ENCODE assay signal across 1 cellular context in genomic region chr3:196076721-196077120, GRCh38.
TF ChIP-seq lines count a peak whose summit lies in the region.

No MANE protein-coding gene starts in this region.

TF ChIP-seq in GM12878, 131 proteins besides CTCF, POLR2A, EP300 and RAD21:
- TF ChIP-seq MXI1 (IDR thresholded peaks at IDR 0.05; ENCODE audit: low read depth, low read length) (no peak), HDAC2 (IDR thresholded peaks at IDR 0.05) (no peak), SREBF2 (IDR thresholded peaks at IDR 0.05; ENCODE audit: low read length) (no peak), IRF4 (IDR thresholded peaks at IDR 0.05; ENCODE audit: low read depth, low read length) (no peak), USF2 (IDR thresholded peaks at IDR 0.05; ENCODE audit: borderline replicate concordance, low read depth, low read length) (no peak), NR2C2 (IDR thresholded peaks at IDR 0.05; ENCODE audit: borderline replicate concordance, control insufficient read depth, insufficient read length, low read depth) (no peak), CREM (IDR thresholded peaks at IDR 0.05; ENCODE audit: low read depth) (no peak), ZNF384 (IDR thresholded peaks at IDR 0.05; ENCODE audit: borderline replicate concordance, low read depth, low read length) (no peak), WRNIP1 (IDR thresholded peaks at IDR 0.05; ENCODE audit: borderline replicate concordance, low read depth, low read length) (no peak), RAD51 (IDR thresholded peaks at IDR 0.05) (no peak), ZSCAN29 (IDR thresholded peaks at IDR 0.05) (no peak), SUPT20H (IDR thresholded peaks at IDR 0.05; ENCODE audit: borderline replicate concordance, control insufficient read depth, low read depth, low read length) (no peak), E2F4 (IDR thresholded peaks at IDR 0.05; ENCODE audit: low read depth, low read length) (no peak), ATF7 (IDR thresholded peaks at IDR 0.05; ENCODE audit: low read depth) (no peak), HCFC1 (IDR thresholded peaks at IDR 0.05; ENCODE audit: low read length) (no peak), ZNF622 (IDR thresholded peaks at IDR 0.05) (no peak), SREBF1 (IDR thresholded peaks at IDR 0.05; ENCODE audit: low read length) (no peak)
- TF ChIP-seq, protein P1, sequence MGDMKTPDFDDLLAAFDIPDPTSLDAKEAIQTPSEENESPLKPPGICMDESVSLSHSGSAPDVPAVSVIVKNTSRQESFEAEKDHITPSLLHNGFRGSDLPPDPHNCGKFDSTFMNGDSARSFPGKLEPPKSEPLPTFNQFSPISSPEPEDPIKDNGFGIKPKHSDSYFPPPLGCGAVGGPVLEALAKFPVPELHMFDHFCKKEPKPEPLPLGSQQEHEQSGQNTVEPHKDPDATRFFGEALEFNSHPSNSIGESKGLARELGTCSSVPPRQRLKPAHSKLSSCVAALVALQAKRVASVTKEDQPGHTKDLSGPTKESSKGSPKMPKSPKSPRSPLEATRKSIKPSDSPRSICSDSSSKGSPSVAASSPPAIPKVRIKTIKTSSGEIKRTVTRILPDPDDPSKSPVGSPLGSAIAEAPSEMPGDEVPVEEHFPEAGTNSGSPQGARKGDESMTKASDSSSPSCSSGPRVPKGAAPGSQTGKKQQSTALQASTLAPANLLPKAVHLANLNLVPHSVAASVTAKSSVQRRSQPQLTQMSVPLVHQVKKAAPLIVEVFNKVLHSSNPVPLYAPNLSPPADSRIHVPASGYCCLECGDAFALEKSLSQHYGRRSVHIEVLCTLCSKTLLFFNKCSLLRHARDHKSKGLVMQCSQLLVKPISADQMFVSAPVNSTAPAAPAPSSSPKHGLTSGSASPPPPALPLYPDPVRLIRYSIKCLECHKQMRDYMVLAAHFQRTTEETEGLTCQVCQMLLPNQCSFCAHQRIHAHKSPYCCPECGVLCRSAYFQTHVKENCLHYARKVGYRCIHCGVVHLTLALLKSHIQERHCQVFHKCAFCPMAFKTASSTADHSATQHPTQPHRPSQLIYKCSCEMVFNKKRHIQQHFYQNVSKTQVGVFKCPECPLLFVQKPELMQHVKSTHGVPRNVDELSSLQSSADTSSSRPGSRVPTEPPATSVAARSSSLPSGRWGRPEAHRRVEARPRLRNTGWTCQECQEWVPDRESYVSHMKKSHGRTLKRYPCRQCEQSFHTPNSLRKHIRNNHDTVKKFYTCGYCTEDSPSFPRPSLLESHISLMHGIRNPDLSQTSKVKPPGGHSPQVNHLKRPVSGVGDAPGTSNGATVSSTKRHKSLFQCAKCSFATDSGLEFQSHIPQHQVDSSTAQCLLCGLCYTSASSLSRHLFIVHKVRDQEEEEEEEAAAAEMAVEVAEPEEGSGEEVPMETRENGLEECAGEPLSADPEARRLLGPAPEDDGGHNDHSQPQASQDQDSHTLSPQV (IDR thresholded peaks at IDR 0.05), result no peak
- TF ChIP-seq, protein P2, sequence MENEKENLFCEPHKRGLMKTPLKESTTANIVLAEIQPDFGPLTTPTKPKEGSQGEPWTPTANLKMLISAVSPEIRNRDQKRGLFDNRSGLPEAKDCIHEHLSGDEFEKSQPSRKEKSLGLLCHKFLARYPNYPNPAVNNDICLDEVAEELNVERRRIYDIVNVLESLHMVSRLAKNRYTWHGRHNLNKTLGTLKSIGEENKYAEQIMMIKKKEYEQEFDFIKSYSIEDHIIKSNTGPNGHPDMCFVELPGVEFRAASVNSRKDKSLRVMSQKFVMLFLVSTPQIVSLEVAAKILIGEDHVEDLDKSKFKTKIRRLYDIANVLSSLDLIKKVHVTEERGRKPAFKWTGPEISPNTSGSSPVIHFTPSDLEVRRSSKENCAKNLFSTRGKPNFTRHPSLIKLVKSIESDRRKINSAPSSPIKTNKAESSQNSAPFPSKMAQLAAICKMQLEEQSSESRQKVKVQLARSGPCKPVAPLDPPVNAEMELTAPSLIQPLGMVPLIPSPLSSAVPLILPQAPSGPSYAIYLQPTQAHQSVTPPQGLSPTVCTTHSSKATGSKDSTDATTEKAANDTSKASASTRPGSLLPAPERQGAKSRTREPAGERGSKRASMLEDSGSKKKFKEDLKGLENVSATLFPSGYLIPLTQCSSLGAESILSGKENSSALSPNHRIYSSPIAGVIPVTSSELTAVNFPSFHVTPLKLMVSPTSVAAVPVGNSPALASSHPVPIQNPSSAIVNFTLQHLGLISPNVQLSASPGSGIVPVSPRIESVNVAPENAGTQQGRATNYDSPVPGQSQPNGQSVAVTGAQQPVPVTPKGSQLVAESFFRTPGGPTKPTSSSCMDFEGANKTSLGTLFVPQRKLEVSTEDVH (IDR thresholded peaks at IDR 0.05; ENCODE audit: low read depth, partially characterized antibody), result no peak
TF ChIP-seq in GM12878: peak in this region for 0.
